1 cellular context compared by ENCODE assay signal in genomic region chr19:57759096-57759495, GRCh38.
TF ChIP-seq lines count a peak whose summit lies in the region.

No MANE protein-coding gene starts in this region.

TF ChIP-seq in HepG2, 621 proteins besides CTCF, POLR2A, EP300 and RAD21:
- no peak for TF ChIP-seq ZNF407 (CRISPR knock-in tag; IDR thresholded peaks at IDR 0.05; ENCODE audit: not compliant biosample characterization)
- no peak for TF ChIP-seq ZBTB43 (CRISPR knock-in tag; conservative IDR thresholded peaks at IDR 0.05)
- TF ChIP-seq POLR2G (IDR thresholded peaks at IDR 0.05; ENCODE audit: low read depth, low read length) = peak; percentile 46
- no peak for TF ChIP-seq SMAD1 (CRISPR knock-in tag; IDR thresholded peaks at IDR 0.05; ENCODE audit: borderline replicate concordance, low read depth)
- TF ChIP-seq CENPBD1 (CRISPR knock-in tag; IDR thresholded peaks at IDR 0.05; ENCODE audit: borderline replicate concordance, low read depth) = no peak
TF ChIP-seq in HepG2: peak in this region for 1.
